Comparison of ENCODE assay signal across 13 cellular contexts in the genomic region with DNA sequence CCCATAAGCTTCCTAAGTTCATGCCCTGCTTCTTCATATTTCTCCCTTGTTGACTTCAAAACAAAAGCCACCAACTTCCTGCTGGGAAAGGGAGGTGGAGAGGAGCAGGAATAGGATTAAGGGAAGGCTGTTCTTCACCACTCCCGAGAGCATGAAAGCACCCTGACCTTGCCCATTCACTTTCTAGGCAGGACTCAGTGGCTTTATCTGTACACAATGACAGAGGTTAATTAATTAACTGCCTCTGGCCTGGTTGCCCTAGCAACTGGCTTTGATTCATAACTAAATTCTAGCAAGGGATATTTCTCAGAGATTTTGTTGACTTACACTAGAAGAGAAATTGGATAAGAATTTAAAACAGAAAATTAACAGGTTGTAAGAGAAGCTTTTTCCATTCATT.
DNase-seq lines count a peak whose midpoint lies in the region; ATAC-seq and TF ChIP-seq lines count a peak whose summit lies in the region.
"Had no signal": no experiment of that assay in that cellular context is flagged by ENCODE, and none has a peak within 500 bp of the region (broad histone marks: within the 10 kb centered on the region; RNA-seq: fewer than 3 reads in every experiment).

No MANE protein-coding gene starts in this region.

- no peak overlapping the region for H3K9ac ChIP-seq in IMR-90 (ENCODE audit: low read depth, low read length)

- H3K9me3 Mint-ChIP-seq in nephron, result peaks cover 8% of the 10 kb centered on the region
- H3K9me3 Mint-ChIP-seq: CD8-positive, alpha-beta T cell; GM23338 had no signal

- no peak overlapping the region for H3K4me2 ChIP-seq in IMR-90 (ENCODE audit: low read depth, low read length)
- H3K4me2 ChIP-seq: A549, GM23338 had no signal

- H3K9me3 ChIP-seq in IMR-90 (ENCODE audit: control insufficient read depth, insufficient read depth, low read length) (peaks cover 5% of the 10 kb centered on the region; the same call in 1 of the 2 replicates), body of pancreas (no peaks in the 10 kb centered on the region), uterus (no peaks in the 10 kb centered on the region)
- H3K9me3 ChIP-seq: A549, Caco-2 had no signal

- H3K4me3 ChIP-seq in IMR-90 (ENCODE audit: insufficient read depth, low read depth, low read length), result no peak overlapping the region
- H3K4me3 ChIP-seq in body of pancreas, result no peak overlapping the region
- H3K4me3 ChIP-seq in uterus, result no peak overlapping the region
- H3K4me3 ChIP-seq: A549, GM23338 had no signal

- no peaks in the 10 kb centered on the region for H4K20me1 ChIP-seq in IMR-90 (ENCODE audit: insufficient read depth, low read length)

- H3K9me1 ChIP-seq in IMR-90 (ENCODE audit: insufficient read depth, low read length), result no peaks in the 10 kb centered on the region

- no peak overlapping the region for H3K56ac ChIP-seq in IMR-90 (ENCODE audit: extremely low read depth, insufficient read depth, low read length)

- no peak overlapping the region for H4K5ac ChIP-seq in IMR-90 (ENCODE audit: low read depth, low read length)

- CTCF ChIA-PET in IMR-90 (lab: Yijun Ruan, JAX), result no interaction called here

- H3K4me1 ChIP-seq in IMR-90 (ENCODE audit: control insufficient read depth, insufficient read depth, low read length), result no peaks in the 10 kb centered on the region
- no peaks in the 10 kb centered on the region for H3K4me1 ChIP-seq in body of pancreas
- H3K4me1 ChIP-seq in uterus, result no peaks in the 10 kb centered on the region
- H3K4me1 ChIP-seq: A549, Caco-2 had no signal

- no peak overlapping the region for H2BK120ac ChIP-seq in IMR-90 (ENCODE audit: low read depth, low read length)

- H3K79me1 ChIP-seq in IMR-90 (ENCODE audit: low read depth in 1 of 2, low read length in 2 of 2), result no peaks in the 10 kb centered on the region

- no peak overlapping the region for H2BK15ac ChIP-seq in IMR-90 (ENCODE audit: low read depth, low read length)

- no peak overlapping the region for H2AK9ac ChIP-seq in IMR-90 (replicated peaks; ENCODE audit: low read depth, low read length, poor library complexity)

- H2AK5ac ChIP-seq in IMR-90 (ENCODE audit: low read depth, low read length), result no peak overlapping the region

- H4K91ac ChIP-seq in IMR-90 (ENCODE audit: insufficient read depth, low read depth, low read length), result no peak overlapping the region

- H2AFZ ChIP-seq in IMR-90 (replicated peaks; ENCODE audit: low read length, poor library complexity), result no peak overlapping the region
- H2AFZ ChIP-seq: GM23338 had no signal

- in situ Hi-C loops in IMR-90 (cut with MboI; ENCODE audit: low sequenced_read_pairs), result no loop called here

- H4K8ac ChIP-seq in IMR-90 (ENCODE audit: low read depth in 2 of 2, low read length in 2 of 2), result no peak overlapping the region

- H3K27me3 ChIP-seq in IMR-90 (ENCODE audit: control insufficient read depth, insufficient read depth, low read length) (no peaks in the 10 kb centered on the region), body of pancreas (no peaks in the 10 kb centered on the region), uterus (no peaks in the 10 kb centered on the region)

- no peak overlapping the region for H2BK20ac ChIP-seq in IMR-90 (ENCODE audit: low read depth, low read length)

- TF ChIP-seq CTCF in IMR-90 (conservative IDR thresholded peaks at IDR 0.05; ENCODE audit: low read depth, low read length), result no peak
- TF ChIP-seq CTCF in body of pancreas (IDR thresholded peaks at IDR 0.05), result no peak
- no peak for TF ChIP-seq CTCF in nephron (IDR thresholded peaks at IDR 0.05; ENCODE audit: unreplicated experiment in 3 of 3)
- TF ChIP-seq CTCF in uterus (IDR thresholded peaks at IDR 0.05), result no peak

- peak overlapping the region in 2 of 3 experiments; percentile 47 to 50 for H3K27ac Mint-ChIP-seq in nephron
- H3K27ac Mint-ChIP-seq: CD14-positive monocyte; CD8-positive, alpha-beta T cell had no signal

- no peak overlapping the region for H3K4me3 Mint-ChIP-seq in nephron
- H3K4me3 Mint-ChIP-seq: CD14-positive monocyte; CD8-positive, alpha-beta T cell; GM23338 had no signal

- dilution Hi-C loops in IMR-90 (cut with HindIII; ENCODE audit: low sequenced_read_pairs, unreplicated experiment), result no loop called here

- H3K18ac ChIP-seq in IMR-90 (ENCODE audit: low read depth, low read length), result no peak overlapping the region

- H3K4ac ChIP-seq in IMR-90 (ENCODE audit: low read depth, low read length), result no peak overlapping the region

- intact Hi-C loops in IMR-90 (cut with micrococcal nuclease), result no loop called here
- intact Hi-C loops in body of pancreas (cut with DNase I), result no loop called here
- intact Hi-C loops in uterus (cut with DNase I; ENCODE audit: low total_unique reads), result no loop called here

- H3K36me3 ChIP-seq in IMR-90 (ENCODE audit: control insufficient read depth, insufficient read depth, low read length) (no peaks in the 10 kb centered on the region), body of pancreas (replicated peaks in 1 of 2; ENCODE audit: insufficient read depth in 1 of 2, low read depth in 2 of 2) (no peaks in the 10 kb centered on the region), uterus (no peaks in the 10 kb centered on the region)

- TF ChIP-seq POLR2A in IMR-90 (IDR thresholded peaks at IDR 0.05; ENCODE audit: low read depth, low read length), result no peak
- no peak for TF ChIP-seq POLR2A in body of pancreas (IDR thresholded peaks at IDR 0.05)
- no peak for TF ChIP-seq POLR2A in uterus (IDR thresholded peaks at IDR 0.05)

- H3K36me3 Mint-ChIP-seq in nephron (ENCODE audit: low read depth), result no peaks in the 10 kb centered on the region
- H3K36me3 Mint-ChIP-seq: CD14-positive monocyte; CD8-positive, alpha-beta T cell had no signal

- TF ChIP-seq RAD21 in IMR-90 (IDR thresholded peaks at IDR 0.05; ENCODE audit: low read length), result no peak

- ATAC-seq in IMR-90 (ENCODE audit: low read depth) (no peak), body of pancreas (peak; percentile 24), GM18868 (IDR thresholded peaks at IDR 0.05; ENCODE audit: unreplicated experiment) (no peak)
- ATAC-seq: A549; CD8-positive, alpha-beta T cell; GM23338; HepG2 had no signal

- H3K4me1 Mint-ChIP-seq in nephron, result peaks cover 10% of the 10 kb centered on the region
- H3K4me1 Mint-ChIP-seq: CD14-positive monocyte had no signal

- BruUV-seq in IMR-90 (replicated peaks; lab: Mats Ljungman, UMichigan), result no TSS peak

- H3K27ac ChIP-seq in IMR-90 (ENCODE audit: insufficient read depth, low read length) (no peak overlapping the region), body of pancreas (no peak overlapping the region), uterus (no peak overlapping the region)
- H3K27ac ChIP-seq: A549 had no signal

- peak overlapping the region; percentile 70 for H2BK5ac ChIP-seq in IMR-90 (ENCODE audit: low read depth, low read length, poor library complexity, severe bottlenecking)

- no peak for DNase-seq in IMR-90
- no peak for DNase-seq in body of pancreas
- no peak for DNase-seq in uterus
- DNase-seq in activated CD4-positive, CD25-positive, alpha-beta regulatory T cell (lab: John Stamatoyannopoulos, UW), result no peak
- DNase-seq: Caco-2; CD8-positive, alpha-beta T cell; H7 had no signal

- no peaks in the 10 kb centered on the region for H3K27me3 Mint-ChIP-seq in nephron (ENCODE audit: low read depth)

- no CpG with 5 or more reads among the region's 1 CpG for WGBS in IMR-90 (ENCODE audit: extremely low coverage in 2 of 2, insufficient read length in 1 of 2), 2 experiments
- 8 to 16% methylated on average over 1 of the region's 1 CpG for WGBS in body of pancreas, 2 donors

- no peak overlapping the region for H3K14ac ChIP-seq in IMR-90 (replicated peaks; ENCODE audit: low read depth, low read length)

- POLR2A ChIA-PET in IMR-90 (lab: Charles Lee; ENCODE audit: unreplicated experiment), result no interaction called here

- no peak overlapping the region for H3K23ac ChIP-seq in IMR-90 (ENCODE audit: low read depth, low read length)

TF ChIP-seq in IMR-90, 13 proteins besides CTCF, POLR2A, EP300 and RAD21:
- TF ChIP-seq MXI1 (IDR thresholded peaks at IDR 0.05; ENCODE audit: borderline replicate concordance, low read depth, low read length) (no peak), USF2 (IDR thresholded peaks at IDR 0.05; ENCODE audit: low read depth, low read length) (no peak), BHLHE40 (IDR thresholded peaks at IDR 0.05; ENCODE audit: low read depth, low read length) (no peak), CEBPB (IDR thresholded peaks at IDR 0.05; ENCODE audit: low read depth, low read length) (no peak), MAZ (IDR thresholded peaks at IDR 0.05; ENCODE audit: borderline replicate concordance, low read depth, low read length) (no peak), CHD1 (IDR thresholded peaks at IDR 0.05; ENCODE audit: low read depth, low read length) (no peak), SMC3 (IDR thresholded peaks at IDR 0.05; ENCODE audit: low read depth, low read length) (no peak), FOS (IDR thresholded peaks at IDR 0.05; ENCODE audit: low read depth, low read length) (no peak), RCOR1 (IDR thresholded peaks at IDR 0.05; ENCODE audit: insufficient replicate concordance, low read length) (no peak), NFE2L2 (IDR thresholded peaks at IDR 0.05; ENCODE audit: low read depth, low read length) (no peak), MAFK (IDR thresholded peaks at IDR 0.05; ENCODE audit: low read depth, low read length) (no peak), RFX5 (IDR thresholded peaks at IDR 0.05; ENCODE audit: low read depth, low read length) (no peak)
- TF ChIP-seq, protein P1, sequence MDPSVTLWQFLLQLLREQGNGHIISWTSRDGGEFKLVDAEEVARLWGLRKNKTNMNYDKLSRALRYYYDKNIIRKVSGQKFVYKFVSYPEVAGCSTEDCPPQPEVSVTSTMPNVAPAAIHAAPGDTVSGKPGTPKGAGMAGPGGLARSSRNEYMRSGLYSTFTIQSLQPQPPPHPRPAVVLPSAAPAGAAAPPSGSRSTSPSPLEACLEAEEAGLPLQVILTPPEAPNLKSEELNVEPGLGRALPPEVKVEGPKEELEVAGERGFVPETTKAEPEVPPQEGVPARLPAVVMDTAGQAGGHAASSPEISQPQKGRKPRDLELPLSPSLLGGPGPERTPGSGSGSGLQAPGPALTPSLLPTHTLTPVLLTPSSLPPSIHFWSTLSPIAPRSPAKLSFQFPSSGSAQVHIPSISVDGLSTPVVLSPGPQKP (IDR thresholded peaks at IDR 0.05; ENCODE audit: borderline replicate concordance, low read depth, low read length), result no peak
